Comparison of ENCODE assay signal across 29 cellular contexts in genomic region chr16:47388705-47389104, GRCh38.
"Had no signal": no experiment of that assay in that cellular context is flagged by ENCODE, and none has a peak within 500 bp of the region (broad histone marks: within the 10 kb centered on the region; RNA-seq: fewer than 3 reads in every experiment).

No MANE protein-coding gene starts in this region.

- H3K27me3 Mint-ChIP-seq: naive B cell; stimulated activated naive B cell treated with anti-CD40 and anti-IgM and Interleukin-4, amounts not matched to agents 10 μg/mL and 1 μg/mL and 100 μg/mL, for 72 hours; type B pancreatic cell had no signal

- DNase-seq: hypothalamus; immature natural killer cell; kidney glomerular epithelial cell; left cardiac atrium; lower lobe of right lung; mammary epithelial cell; mesenchymal stem cell; naive B cell; natural killer cell; nephron progenitor cell; occipital lobe; right lobe of liver; stimulated activated CD4-positive, alpha-beta T cell treated with anti-CD3 and anti-CD28 coated beads, Interleukin-12 subunit alpha, Interleukin-12 subunit beta, amount 100 ng/mL, for 4 hours; stimulated activated CD4-positive, alpha-beta T cell treated with anti-CD3 and anti-CD28 coated beads, Interleukin-15, amount 100 ng/mL, for 24 hours; stimulated activated CD4-positive, alpha-beta T cell treated with anti-CD3 and anti-CD28 coated beads, Interleukin-2, amount 100 ng/mL, for 24 hours; stimulated activated CD4-positive, alpha-beta T cell treated with anti-CD3 and anti-CD28 coated beads, Interleukin-4, amount 100 ng/mL, for 1 hour; stimulated activated naive B cell treated with anti-CD40 and anti-IgM and Interleukin-4, amounts not matched to agents 10 μg/mL and 1 μg/mL and 100 μg/mL, for 72 hours; stimulated activated naive CD8-positive, alpha-beta T cell treated with anti-CD3 and anti-CD28 coated beads, Interleukin-15, Interleukin-2, amounts not matched to agents 100 U/mL and 50 U/mL, for 24 hours; stomach; tibial artery had no signal

- H3K9ac ChIP-seq: neural progenitor cell, parathyroid adenoma had no signal

- ATAC-seq: left cardiac atrium; left lobe of liver; lower lobe of right lung; natural killer cell; right lobe of liver; stimulated activated naive B cell treated with anti-CD40 and anti-IgM and Interleukin-4, amounts not matched to agents 10 μg/mL and 1 μg/mL and 100 μg/mL, for 72 hours; stimulated activated naive CD8-positive, alpha-beta T cell treated with anti-CD3 and anti-CD28 coated beads, Interleukin-15, Interleukin-2, amounts not matched to agents 100 U/mL and 50 U/mL, for 24 hours had no signal

- H3K27ac ChIP-seq: lower lobe of right lung, neural progenitor cell, neutrophil, parathyroid adenoma, right atrium auricular region, right lobe of liver, stomach, thoracic aorta, tibial artery, vagina had no signal

- H3K4me2 ChIP-seq: neural progenitor cell had no signal

- H3K36me3 Mint-ChIP-seq: natural killer cell, neural progenitor cell, type B pancreatic cell had no signal

- H3K27ac Mint-ChIP-seq: immature natural killer cell; naive B cell; natural killer cell; nephron progenitor cell; neural progenitor cell; stimulated activated naive B cell treated with anti-CD40 and anti-IgM and Interleukin-4, amounts not matched to agents 10 μg/mL and 1 μg/mL and 100 μg/mL, for 72 hours; type B pancreatic cell had no signal

- H3K4me3 ChIP-seq: lower lobe of right lung, neural progenitor cell, right atrium auricular region, right lobe of liver, stomach, thoracic aorta, tibial artery, vagina had no signal

- H3K36me3 ChIP-seq: lower lobe of right lung, neural progenitor cell, neutrophil, right atrium auricular region, right lobe of liver, stomach, thoracic aorta, tibial artery, vagina had no signal

- H3K9me3 ChIP-seq: lower lobe of right lung, neutrophil, right atrium auricular region, right lobe of liver, stomach, thoracic aorta, tibial artery, vagina had no signal

- H2AFZ ChIP-seq: neural progenitor cell, parathyroid adenoma had no signal

- H3K79me2 ChIP-seq: parathyroid adenoma had no signal

- H3K27me3 ChIP-seq: neural progenitor cell, neutrophil, right atrium auricular region, right lobe of liver, stomach, tibial artery, vagina had no signal

- FAIRE-seq: keratinocyte had no signal

- H3K9me3 Mint-ChIP-seq: immature natural killer cell; natural killer cell; nephron progenitor cell; neural progenitor cell; stimulated activated naive B cell treated with anti-CD40 and anti-IgM and Interleukin-4, amounts not matched to agents 10 μg/mL and 1 μg/mL and 100 μg/mL, for 72 hours; type B pancreatic cell had no signal

- H3K4me1 ChIP-seq: lower lobe of right lung, parathyroid adenoma, right atrium auricular region, right lobe of liver, tibial artery, vagina had no signal

- H3K4me3 Mint-ChIP-seq: immature natural killer cell; naive B cell; natural killer cell; nephron progenitor cell; neural progenitor cell; stimulated activated naive B cell treated with anti-CD40 and anti-IgM and Interleukin-4, amounts not matched to agents 10 μg/mL and 1 μg/mL and 100 μg/mL, for 72 hours; type B pancreatic cell had no signal
